In genomic region chr10:31590023-31590800, GRCh38 we compare ENCODE assay signal across 1 cellular context.
TF ChIP-seq lines count a peak whose summit lies in the region.

No MANE protein-coding gene starts in this region.

TF ChIP-seq in WTC11, 78 proteins besides CTCF, POLR2A, EP300 and RAD21 (continued from another document):
- no peak for TF ChIP-seq ERG (CRISPR knock-in tag; IDR thresholded peaks at IDR 0.05)
- no peak for TF ChIP-seq TCF7 (CRISPR knock-in tag; IDR thresholded peaks at IDR 0.05; ENCODE audit: low read depth)
- no peak for TF ChIP-seq ZNF232 (CRISPR knock-in tag; IDR thresholded peaks at IDR 0.05)
